1 cellular context compared by ENCODE assay signal in genomic region chr17:35906559-35907265, GRCh38.
TF ChIP-seq lines count a peak whose summit lies in the region.

No MANE protein-coding gene starts in this region.

TF ChIP-seq in GM12878, 131 proteins besides CTCF, POLR2A, EP300 and RAD21:
- TF ChIP-seq BACH1 (IDR thresholded peaks at IDR 0.05; ENCODE audit: borderline replicate concordance) (no peak), NR2F1 (conservative IDR thresholded peaks at IDR 0.05) (no peak), RELA (IDR thresholded peaks at IDR 0.05; ENCODE audit: borderline replicate concordance, partially characterized antibody) (no peak), ZNF217 (IDR thresholded peaks at IDR 0.05) (no peak), HCFC1 (IDR thresholded peaks at IDR 0.05; ENCODE audit: low read length) (no peak), MXI1 (IDR thresholded peaks at IDR 0.05; ENCODE audit: low read depth, low read length) (no peak), ASH2L (IDR thresholded peaks at IDR 0.05; ENCODE audit: borderline replicate concordance, low read depth) (no peak), JUNB (IDR thresholded peaks at IDR 0.05) (no peak), PAX5 (IDR thresholded peaks at IDR 0.05; ENCODE audit: borderline replicate concordance, low read depth, low read length) (no peak), E2F4 (IDR thresholded peaks at IDR 0.05; ENCODE audit: low read depth, low read length) (no peak), NFYA (IDR thresholded peaks at IDR 0.05; ENCODE audit: borderline replicate concordance, low read depth, low read length) (no peak), POLR2AphosphoS5 (IDR thresholded peaks at IDR 0.05; ENCODE audit: low read length) (no peak), EZH2 (IDR thresholded peaks at IDR 0.05; ENCODE audit: borderline replicate concordance, control insufficient read depth, low read depth, low read length) (no peak), ZNF384 (IDR thresholded peaks at IDR 0.05; ENCODE audit: borderline replicate concordance, low read depth, low read length) (no peak), CREB1 (IDR thresholded peaks at IDR 0.05; ENCODE audit: low read depth) (no peak), SUPT20H (IDR thresholded peaks at IDR 0.05; ENCODE audit: borderline replicate concordance, control insufficient read depth, low read depth, low read length) (no peak), NRF1 (conservative IDR thresholded peaks at IDR 0.05; ENCODE audit: low read depth, low read length) (no peak)
- TF ChIP-seq, protein P1, sequence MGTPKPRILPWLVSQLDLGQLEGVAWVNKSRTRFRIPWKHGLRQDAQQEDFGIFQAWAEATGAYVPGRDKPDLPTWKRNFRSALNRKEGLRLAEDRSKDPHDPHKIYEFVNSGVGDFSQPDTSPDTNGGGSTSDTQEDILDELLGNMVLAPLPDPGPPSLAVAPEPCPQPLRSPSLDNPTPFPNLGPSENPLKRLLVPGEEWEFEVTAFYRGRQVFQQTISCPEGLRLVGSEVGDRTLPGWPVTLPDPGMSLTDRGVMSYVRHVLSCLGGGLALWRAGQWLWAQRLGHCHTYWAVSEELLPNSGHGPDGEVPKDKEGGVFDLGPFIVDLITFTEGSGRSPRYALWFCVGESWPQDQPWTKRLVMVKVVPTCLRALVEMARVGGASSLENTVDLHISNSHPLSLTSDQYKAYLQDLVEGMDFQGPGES (IDR thresholded peaks at IDR 0.05): no peak
- TF ChIP-seq, protein P2, sequence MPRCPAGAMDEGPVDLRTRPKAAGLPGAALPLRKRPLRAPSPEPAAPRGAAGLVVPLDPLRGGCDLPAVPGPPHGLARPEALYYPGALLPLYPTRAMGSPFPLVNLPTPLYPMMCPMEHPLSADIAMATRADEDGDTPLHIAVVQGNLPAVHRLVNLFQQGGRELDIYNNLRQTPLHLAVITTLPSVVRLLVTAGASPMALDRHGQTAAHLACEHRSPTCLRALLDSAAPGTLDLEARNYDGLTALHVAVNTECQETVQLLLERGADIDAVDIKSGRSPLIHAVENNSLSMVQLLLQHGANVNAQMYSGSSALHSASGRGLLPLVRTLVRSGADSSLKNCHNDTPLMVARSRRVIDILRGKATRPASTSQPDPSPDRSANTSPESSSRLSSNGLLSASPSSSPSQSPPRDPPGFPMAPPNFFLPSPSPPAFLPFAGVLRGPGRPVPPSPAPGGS (IDR thresholded peaks at IDR 0.05; ENCODE audit: borderline replicate concordance, insufficient read depth, low read depth, low read length, poor library complexity, severe bottlenecking): no peak
- TF ChIP-seq, protein P3, sequence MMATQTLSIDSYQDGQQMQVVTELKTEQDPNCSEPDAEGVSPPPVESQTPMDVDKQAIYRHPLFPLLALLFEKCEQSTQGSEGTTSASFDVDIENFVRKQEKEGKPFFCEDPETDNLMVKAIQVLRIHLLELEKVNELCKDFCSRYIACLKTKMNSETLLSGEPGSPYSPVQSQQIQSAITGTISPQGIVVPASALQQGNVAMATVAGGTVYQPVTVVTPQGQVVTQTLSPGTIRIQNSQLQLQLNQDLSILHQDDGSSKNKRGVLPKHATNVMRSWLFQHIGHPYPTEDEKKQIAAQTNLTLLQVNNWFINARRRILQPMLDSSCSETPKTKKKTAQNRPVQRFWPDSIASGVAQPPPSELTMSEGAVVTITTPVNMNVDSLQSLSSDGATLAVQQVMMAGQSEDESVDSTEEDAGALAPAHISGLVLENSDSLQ (IDR thresholded peaks at IDR 0.05): no peak
